In genomic region chr20:57040924-57041323, GRCh38 we compare ENCODE assay signal across 14 cellular contexts.
DNase-seq lines count a peak whose midpoint lies in the region; ATAC-seq and TF ChIP-seq lines count a peak whose summit lies in the region.
"Had no signal": no experiment of that assay in that cellular context is flagged by ENCODE, and none has a peak within 500 bp of the region (broad histone marks: within the 10 kb centered on the region; RNA-seq: fewer than 3 reads in every experiment).

No MANE protein-coding gene starts in this region.

- CTCF ChIA-PET in HEK293T (lab: Yijun Ruan, JAX), result no interaction called here

- ATAC-seq in HG03571 (IDR thresholded peaks at IDR 0.05; ENCODE audit: unreplicated experiment) (no peak), HG03045 (IDR thresholded peaks at IDR 0.05; ENCODE audit: unreplicated experiment) (no peak)
- ATAC-seq: activated CD8-positive, alpha-beta T cell treated with anti-CD3 and anti-CD28 coated beads, Interleukin-2, amount 10 ng/mL, durations not matched to agents 7 days and 5 days; Right ventricle myocardium inferior had no signal

- POLR2A ChIA-PET in HEK293T (lab: Yijun Ruan, JAX), result no interaction called here

- DNase-seq in HEK293T (ENCODE audit: extremely low spot score) (no peak), SW480 (ENCODE audit: low spot score) (peak; percentile 43), foreskin fibroblast (peak; percentile 75 to 77), ureter (ENCODE audit: low spot score) (peak; percentile 55), NK-92 (lab: John Stamatoyannopoulos, UW; ENCODE audit: unreplicated experiment) (no peak), cerebellar cortex (ENCODE audit: low spot score) (no peak)
- DNase-seq: activated CD8-positive, alpha-beta T cell treated with anti-CD3 and anti-CD28 coated beads, Interleukin-2, amount 10 ng/mL, durations not matched to agents 7 days and 5 days; activated gamma-delta T cell; NCI-H1436; NCI-H510A treated with DMSO at 0.1 percent for 48 hours had no signal

- no peak overlapping the region for H3K4me3 ChIP-seq in foreskin fibroblast (ENCODE audit: low read depth in 1 of 2, low read length in 2 of 2)
- H3K4me3 ChIP-seq: lung had no signal

- TF ChIP-seq CTCF in foreskin fibroblast (IDR thresholded peaks at IDR 0.05; ENCODE audit: low read depth, low read length), result no peak

TF ChIP-seq in HEK293T, 16 proteins besides CTCF, POLR2A, EP300 and RAD21:
- no peak for TF ChIP-seq LEF1 (IDR thresholded peaks at IDR 0.05; ENCODE audit: borderline replicate concordance)
- peak; percentile 85 for TF ChIP-seq PKNOX1 (IDR thresholded peaks at IDR 0.05)

Comparison
In these comparisons a context has a peak if more than half of its experiments do, and no peak if none do; other contexts are left out.
1. DNase-seq: peak in SW480 (single experiment), foreskin fibroblast (2 of 2) and ureter (single experiment); none in HEK293T (single experiment), NK-92 (single experiment) and cerebellar cortex (single experiment).